1 cellular context compared by ENCODE assay signal in the genomic region with DNA sequence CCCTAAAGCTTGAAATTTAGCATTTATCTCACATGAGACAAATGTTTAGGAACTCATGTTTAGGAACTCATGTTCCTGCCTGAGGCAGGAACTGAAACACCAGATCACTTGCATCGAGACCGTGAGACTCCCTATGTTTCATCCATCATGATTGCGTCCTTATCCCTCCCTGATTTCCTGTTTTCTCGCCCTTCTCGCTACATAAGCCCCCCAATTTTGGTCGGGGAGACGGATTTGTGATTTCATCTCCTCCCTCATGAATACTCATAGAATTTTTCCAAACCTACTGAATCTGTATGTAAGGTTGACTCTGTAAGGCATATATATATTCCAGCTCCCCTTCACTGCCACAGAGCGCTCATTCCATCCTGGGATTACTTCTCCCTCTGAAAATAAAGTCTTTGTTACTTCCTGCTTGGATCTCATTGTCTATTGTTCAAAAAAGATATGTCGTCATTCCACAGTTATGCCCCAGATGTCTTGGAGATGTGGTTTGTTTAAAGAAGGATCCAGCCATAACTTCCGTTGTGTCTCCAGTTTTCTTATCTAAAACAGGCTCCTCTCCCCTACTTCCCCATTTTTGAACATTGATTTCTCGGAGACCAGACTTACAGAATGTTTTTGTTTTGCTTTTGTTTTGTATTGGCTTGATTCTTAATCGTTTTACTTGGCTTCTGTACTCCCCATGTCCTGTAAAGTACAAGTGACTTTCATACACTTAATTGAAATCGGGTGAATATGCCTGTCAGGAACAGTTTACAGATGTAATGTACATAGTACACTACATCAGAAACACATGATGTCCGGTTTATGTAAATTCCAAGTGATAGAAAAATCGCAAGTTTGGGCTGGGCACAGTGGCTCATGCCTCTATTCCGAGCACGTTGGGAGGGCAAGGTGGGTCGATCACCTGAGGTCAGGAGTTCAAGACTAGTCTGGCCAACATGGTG.
TF ChIP-seq lines count a peak whose summit lies in the region.

No MANE protein-coding gene starts in this region.

TF ChIP-seq in K562, 482 proteins besides CTCF, POLR2A, EP300 and RAD21 (continued from another document and continues in another):
- no peak for TF ChIP-seq ZNF77 (CRISPR knock-in tag; IDR thresholded peaks at IDR 0.05)
- no peak for TF ChIP-seq CCNT2 (IDR thresholded peaks at IDR 0.05; ENCODE audit: borderline replicate concordance, extremely low read depth, insufficient read length, low read depth, low read length)
- TF ChIP-seq CAMTA2 (CRISPR knock-in tag; conservative IDR thresholded peaks at IDR 0.05): no peak
- no peak; the same call in 1 of the 2 replicates for TF ChIP-seq ZNF239 (CRISPR knock-in tag; IDR thresholded peaks at IDR 0.05)
- TF ChIP-seq SPI1 (IDR thresholded peaks at IDR 0.05; ENCODE audit: borderline replicate concordance, low read depth, low read length): peak; percentile 98
- TF ChIP-seq PPARD (CRISPR knock-in tag; IDR thresholded peaks at IDR 0.05): no peak
- no peak for TF ChIP-seq E2F4 (CRISPR knock-in tag; IDR thresholded peaks at IDR 0.05; ENCODE audit: low read depth)
- TF ChIP-seq ZNF551 (CRISPR knock-in tag; IDR thresholded peaks at IDR 0.05): 0 out of 2 replicates have a peak, but pooled peaks have one; percentile 7
- no peak for TF ChIP-seq SREBF2 (CRISPR knock-in tag; IDR thresholded peaks at IDR 0.05)
- no peak for TF ChIP-seq ZNF512 (tag; IDR thresholded peaks at IDR 0.05)
- TF ChIP-seq KLF10 (CRISPR knock-in tag; IDR thresholded peaks at IDR 0.05): no peak
- 0 out of 2 replicates have a peak, but pooled peaks have one; percentile 10 for TF ChIP-seq PKNOX1 (IDR thresholded peaks at IDR 0.05)
- TF ChIP-seq PCBP1 (IDR thresholded peaks at IDR 0.05; ENCODE audit: low read depth, low read length, poor library complexity, severe bottlenecking): no peak
- no peak for TF ChIP-seq ADNP (tag; IDR thresholded peaks at IDR 0.05)
- peak; percentile 32 for TF ChIP-seq KDM5B (IDR thresholded peaks at IDR 0.05; ENCODE audit: insufficient replicate concordance, low read depth, low read length)
- no peak for TF ChIP-seq CCAR2 (IDR thresholded peaks at IDR 0.05; ENCODE audit: low read depth, low read length)
- no peak for TF ChIP-seq PHB2 (IDR thresholded peaks at IDR 0.05; ENCODE audit: low read depth)
- TF ChIP-seq, protein P1, sequence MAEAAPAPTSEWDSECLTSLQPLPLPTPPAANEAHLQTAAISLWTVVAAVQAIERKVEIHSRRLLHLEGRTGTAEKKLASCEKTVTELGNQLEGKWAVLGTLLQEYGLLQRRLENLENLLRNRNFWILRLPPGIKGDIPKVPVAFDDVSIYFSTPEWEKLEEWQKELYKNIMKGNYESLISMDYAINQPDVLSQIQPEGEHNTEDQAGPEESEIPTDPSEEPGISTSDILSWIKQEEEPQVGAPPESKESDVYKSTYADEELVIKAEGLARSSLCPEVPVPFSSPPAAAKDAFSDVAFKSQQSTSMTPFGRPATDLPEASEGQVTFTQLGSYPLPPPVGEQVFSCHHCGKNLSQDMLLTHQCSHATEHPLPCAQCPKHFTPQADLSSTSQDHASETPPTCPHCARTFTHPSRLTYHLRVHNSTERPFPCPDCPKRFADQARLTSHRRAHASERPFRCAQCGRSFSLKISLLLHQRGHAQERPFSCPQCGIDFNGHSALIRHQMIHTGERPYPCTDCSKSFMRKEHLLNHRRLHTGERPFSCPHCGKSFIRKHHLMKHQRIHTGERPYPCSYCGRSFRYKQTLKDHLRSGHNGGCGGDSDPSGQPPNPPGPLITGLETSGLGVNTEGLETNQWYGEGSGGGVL (CRISPR knock-in tag; IDR thresholded peaks at IDR 0.05): no peak
- TF ChIP-seq SMARCA4 (IDR thresholded peaks at IDR 0.05): peak; percentile 92
- TF ChIP-seq HOXB6 (CRISPR knock-in tag; IDR thresholded peaks at IDR 0.05; ENCODE audit: borderline replicate concordance): 0 out of 2 replicates have a peak, but pooled peaks have one; percentile 25
- TF ChIP-seq, protein P2, sequence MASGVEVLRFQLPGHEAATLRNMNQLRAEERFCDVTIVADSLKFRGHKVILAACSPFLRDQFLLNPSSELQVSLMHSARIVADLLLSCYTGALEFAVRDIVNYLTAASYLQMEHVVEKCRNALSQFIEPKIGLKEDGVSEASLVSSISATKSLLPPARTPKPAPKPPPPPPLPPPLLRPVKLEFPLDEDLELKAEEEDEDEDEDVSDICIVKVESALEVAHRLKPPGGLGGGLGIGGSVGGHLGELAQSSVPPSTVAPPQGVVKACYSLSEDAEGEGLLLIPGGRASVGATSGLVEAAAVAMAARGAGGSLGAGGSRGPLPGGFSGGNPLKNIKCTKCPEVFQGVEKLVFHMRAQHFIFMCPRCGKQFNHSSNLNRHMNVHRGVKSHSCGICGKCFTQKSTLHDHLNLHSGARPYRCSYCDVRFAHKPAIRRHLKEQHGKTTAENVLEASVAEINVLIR (CRISPR knock-in tag; IDR thresholded peaks at IDR 0.05): peak; percentile 19; the same call in 1 of the 2 replicates
- TF ChIP-seq PHF8 (IDR thresholded peaks at IDR 0.05; ENCODE audit: borderline replicate concordance, low read length): no peak; the same call in 1 of the 2 replicates
- no peak for TF ChIP-seq KLF6 (CRISPR knock-in tag; IDR thresholded peaks at IDR 0.05; ENCODE audit: borderline replicate concordance)
- no peak for TF ChIP-seq CEBPG (CRISPR knock-in tag; IDR thresholded peaks at IDR 0.05)
- peak in 1 of 2 experiments; percentile 89; a peak in 2 of 4 replicates for TF ChIP-seq CEBPG (tag; conservative IDR thresholded peaks at IDR 0.05 in 1 of 2, IDR thresholded peaks at IDR 0.05 in 1 of 2)
- peak; percentile 39; the same call in 1 of the 2 replicates for TF ChIP-seq FOXK1 (CRISPR knock-in tag; IDR thresholded peaks at IDR 0.05; ENCODE audit: borderline replicate concordance)
- TF ChIP-seq, protein P3, sequence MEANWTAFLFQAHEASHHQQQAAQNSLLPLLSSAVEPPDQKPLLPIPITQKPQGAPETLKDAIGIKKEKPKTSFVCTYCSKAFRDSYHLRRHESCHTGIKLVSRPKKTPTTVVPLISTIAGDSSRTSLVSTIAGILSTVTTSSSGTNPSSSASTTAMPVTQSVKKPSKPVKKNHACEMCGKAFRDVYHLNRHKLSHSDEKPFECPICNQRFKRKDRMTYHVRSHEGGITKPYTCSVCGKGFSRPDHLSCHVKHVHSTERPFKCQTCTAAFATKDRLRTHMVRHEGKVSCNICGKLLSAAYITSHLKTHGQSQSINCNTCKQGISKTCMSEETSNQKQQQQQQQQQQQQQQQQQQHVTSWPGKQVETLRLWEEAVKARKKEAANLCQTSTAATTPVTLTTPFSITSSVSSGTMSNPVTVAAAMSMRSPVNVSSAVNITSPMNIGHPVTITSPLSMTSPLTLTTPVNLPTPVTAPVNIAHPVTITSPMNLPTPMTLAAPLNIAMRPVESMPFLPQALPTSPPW (CRISPR knock-in tag; IDR thresholded peaks at IDR 0.05): 0 out of 2 replicates have a peak, but pooled peaks have one; percentile 6
- TF ChIP-seq, protein P4, sequence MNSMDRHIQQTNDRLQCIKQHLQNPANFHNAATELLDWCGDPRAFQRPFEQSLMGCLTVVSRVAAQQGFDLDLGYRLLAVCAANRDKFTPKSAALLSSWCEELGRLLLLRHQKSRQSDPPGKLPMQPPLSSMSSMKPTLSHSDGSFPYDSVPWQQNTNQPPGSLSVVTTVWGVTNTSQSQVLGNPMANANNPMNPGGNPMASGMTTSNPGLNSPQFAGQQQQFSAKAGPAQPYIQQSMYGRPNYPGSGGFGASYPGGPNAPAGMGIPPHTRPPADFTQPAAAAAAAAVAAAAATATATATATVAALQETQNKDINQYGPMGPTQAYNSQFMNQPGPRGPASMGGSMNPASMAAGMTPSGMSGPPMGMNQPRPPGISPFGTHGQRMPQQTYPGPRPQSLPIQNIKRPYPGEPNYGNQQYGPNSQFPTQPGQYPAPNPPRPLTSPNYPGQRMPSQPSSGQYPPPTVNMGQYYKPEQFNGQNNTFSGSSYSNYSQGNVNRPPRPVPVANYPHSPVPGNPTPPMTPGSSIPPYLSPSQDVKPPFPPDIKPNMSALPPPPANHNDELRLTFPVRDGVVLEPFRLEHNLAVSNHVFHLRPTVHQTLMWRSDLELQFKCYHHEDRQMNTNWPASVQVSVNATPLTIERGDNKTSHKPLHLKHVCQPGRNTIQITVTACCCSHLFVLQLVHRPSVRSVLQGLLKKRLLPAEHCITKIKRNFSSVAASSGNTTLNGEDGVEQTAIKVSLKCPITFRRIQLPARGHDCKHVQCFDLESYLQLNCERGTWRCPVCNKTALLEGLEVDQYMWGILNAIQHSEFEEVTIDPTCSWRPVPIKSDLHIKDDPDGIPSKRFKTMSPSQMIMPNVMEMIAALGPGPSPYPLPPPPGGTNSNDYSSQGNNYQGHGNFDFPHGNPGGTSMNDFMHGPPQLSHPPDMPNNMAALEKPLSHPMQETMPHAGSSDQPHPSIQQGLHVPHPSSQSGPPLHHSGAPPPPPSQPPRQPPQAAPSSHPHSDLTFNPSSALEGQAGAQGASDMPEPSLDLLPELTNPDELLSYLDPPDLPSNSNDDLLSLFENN (IDR thresholded peaks at IDR 0.05; ENCODE audit: low read depth in 2 of 2, low read length in 2 of 2): peak in 1 of 2 experiments; percentile 80; a peak in 2 of 4 replicates
- no peak for TF ChIP-seq PHB (CRISPR knock-in tag; IDR thresholded peaks at IDR 0.05)
- 0 out of 2 replicates have a peak, but pooled peaks have one; percentile 22 for TF ChIP-seq RREB1 (CRISPR knock-in tag; IDR thresholded peaks at IDR 0.05)
